Comparison of ENCODE assay signal across 27 cellular contexts in genomic region chr19:6212403-6213265, GRCh38.
DNase-seq lines count a peak whose midpoint lies in the region; ATAC-seq and TF ChIP-seq lines count a peak whose summit lies in the region.
"Had no signal": no experiment of that assay in that cellular context is flagged by ENCODE, and none has a peak within 500 bp of the region (broad histone marks: within the 10 kb centered on the region; RNA-seq: fewer than 3 reads in every experiment).

No MANE protein-coding gene starts in this region.

- H3K27me3 Mint-ChIP-seq in endothelial cell (ENCODE audit: unreplicated experiment) = peaks cover 8% of the 10 kb centered on the region
- no peaks in the 10 kb centered on the region for H3K27me3 Mint-ChIP-seq in natural killer cell treated with Interleukin-12 subunit alpha and Interleukin-12 subunit beta and Interleukin-15 and Interleukin-18, amount 100 ng/mL, for 72 hours
- H3K27me3 Mint-ChIP-seq: activated CD4-positive, alpha-beta T cell treated with anti-CD3 and anti-CD28 coated beads, Interleukin-2, amount 10 ng/mL, durations not matched to agents 7 days and 5 days; activated CD8-positive, alpha-beta memory T cell treated with anti-CD3 and anti-CD28 coated beads, Interleukin-2, amount 10 ng/mL, durations not matched to agents 7 days and 5 days; activated naive CD4-positive, alpha-beta T cell treated with anti-CD3 and anti-CD28 coated beads, Interleukin-2, amount 10 ng/mL, durations not matched to agents 7 days and 5 days; naive B cell had no signal

- no peak for ATAC-seq in left ventricle myocardium superior
- ATAC-seq in natural killer cell treated with Interleukin-12 subunit alpha and Interleukin-12 subunit beta and Interleukin-15 and Interleukin-18, amount 100 ng/mL, for 72 hours = no peak
- ATAC-seq in GM18517 (IDR thresholded peaks at IDR 0.05; ENCODE audit: unreplicated experiment) = no peak
- ATAC-seq: activated CD8-positive, alpha-beta memory T cell treated with anti-CD3 and anti-CD28 coated beads, Interleukin-2, amount 10 ng/mL, durations not matched to agents 7 days and 5 days; Panc1; pancreas; right lobe of liver had no signal

- no peak overlapping the region for H3K27ac Mint-ChIP-seq in endothelial cell (ENCODE audit: unreplicated experiment)
- H3K27ac Mint-ChIP-seq in natural killer cell treated with Interleukin-12 subunit alpha and Interleukin-12 subunit beta and Interleukin-15 and Interleukin-18, amount 100 ng/mL, for 72 hours = no peak overlapping the region
- H3K27ac Mint-ChIP-seq: activated CD4-positive, alpha-beta T cell treated with anti-CD3 and anti-CD28 coated beads, Interleukin-2, amount 10 ng/mL, durations not matched to agents 7 days and 5 days; activated CD8-positive, alpha-beta memory T cell treated with anti-CD3 and anti-CD28 coated beads, Interleukin-2, amount 10 ng/mL, durations not matched to agents 7 days and 5 days; activated naive CD4-positive, alpha-beta T cell treated with anti-CD3 and anti-CD28 coated beads, Interleukin-2, amount 10 ng/mL, durations not matched to agents 7 days and 5 days; naive B cell had no signal

- intact Hi-C loops in cardiac septum (cut with DNase I) (no loop called here), left ventricle myocardium superior (cut with micrococcal nuclease) (no loop called here)

- peaks cover 7% of the 10 kb centered on the region for H3K36me3 Mint-ChIP-seq in endothelial cell (ENCODE audit: low read depth, unreplicated experiment)
- H3K36me3 Mint-ChIP-seq in natural killer cell treated with Interleukin-12 subunit alpha and Interleukin-12 subunit beta and Interleukin-15 and Interleukin-18, amount 100 ng/mL, for 72 hours = no peaks in the 10 kb centered on the region
- H3K36me3 Mint-ChIP-seq: activated CD8-positive, alpha-beta memory T cell treated with anti-CD3 and anti-CD28 coated beads, Interleukin-2, amount 10 ng/mL, durations not matched to agents 7 days and 5 days had no signal

- TF ChIP-seq CTCF in endothelial cell (IDR thresholded peaks at IDR 0.05; ENCODE audit: unreplicated experiment) = no peak

- H3K4me1 Mint-ChIP-seq in endothelial cell (ENCODE audit: unreplicated experiment) = no peaks in the 10 kb centered on the region
- no peaks in the 10 kb centered on the region for H3K4me1 Mint-ChIP-seq in natural killer cell treated with Interleukin-12 subunit alpha and Interleukin-12 subunit beta and Interleukin-15 and Interleukin-18, amount 100 ng/mL, for 72 hours (ENCODE audit: low read depth in 2 of 2)
- H3K4me1 Mint-ChIP-seq: activated CD4-positive, alpha-beta T cell treated with anti-CD3 and anti-CD28 coated beads, Interleukin-2, amount 10 ng/mL, durations not matched to agents 7 days and 5 days; activated CD8-positive, alpha-beta memory T cell treated with anti-CD3 and anti-CD28 coated beads, Interleukin-2, amount 10 ng/mL, durations not matched to agents 7 days and 5 days; activated naive CD4-positive, alpha-beta T cell treated with anti-CD3 and anti-CD28 coated beads, Interleukin-2, amount 10 ng/mL, durations not matched to agents 7 days and 5 days had no signal

- peak overlapping the region; percentile 42 for H3K4me3 Mint-ChIP-seq in endothelial cell (ENCODE audit: unreplicated experiment)
- H3K4me3 Mint-ChIP-seq in natural killer cell treated with Interleukin-12 subunit alpha and Interleukin-12 subunit beta and Interleukin-15 and Interleukin-18, amount 100 ng/mL, for 72 hours = no peak overlapping the region
- H3K4me3 Mint-ChIP-seq: activated CD4-positive, alpha-beta T cell treated with anti-CD3 and anti-CD28 coated beads, Interleukin-2, amount 10 ng/mL, durations not matched to agents 7 days and 5 days; activated CD8-positive, alpha-beta memory T cell treated with anti-CD3 and anti-CD28 coated beads, Interleukin-2, amount 10 ng/mL, durations not matched to agents 7 days and 5 days; activated naive CD4-positive, alpha-beta T cell treated with anti-CD3 and anti-CD28 coated beads, Interleukin-2, amount 10 ng/mL, durations not matched to agents 7 days and 5 days had no signal

- DNase-seq in cardiac septum (ENCODE audit: low spot score) = peak; percentile 63
- no peak for DNase-seq in left ventricle myocardium superior
- DNase-seq in endothelial cell (ENCODE audit: low spot score) = no peak
- peak; percentile 49 for DNase-seq in natural killer cell treated with Interleukin-12 subunit alpha and Interleukin-12 subunit beta and Interleukin-15 and Interleukin-18, amount 100 ng/mL, for 72 hours (ENCODE audit: low spot score)
- no peak for DNase-seq in DMS79 treated with DMSO at 0.1 percent for 48 hours (lab: John Stamatoyannopoulos, UW)
- DNase-seq in activated CD4-positive, alpha-beta T cell treated with anti-CD3 and anti-CD28 coated beads for 1 hour = no peak
- DNase-seq in NCI-H524 treated with DMSO at 0.1 percent for 48 hours (lab: John Stamatoyannopoulos, UW) = no peak
- DNase-seq: activated CD4-positive, alpha-beta T cell treated with anti-CD3 and anti-CD28 coated beads, Interleukin-2, amount 10 ng/mL, durations not matched to agents 7 days and 5 days; activated CD8-positive, alpha-beta memory T cell treated with anti-CD3 and anti-CD28 coated beads, Interleukin-2, amount 10 ng/mL, durations not matched to agents 7 days and 5 days; activated naive CD4-positive, alpha-beta T cell treated with anti-CD3 and anti-CD28 coated beads, Interleukin-2, amount 10 ng/mL, durations not matched to agents 7 days and 5 days; amygdala; Caco-2; dermis blood vessel endothelial cell; HCEC 1CT; Kasumi-1; mesenchymal stem cell; naive B cell; NCI-H1694; NCI-H2171; NCI-H510A treated with DMSO at 0.1 percent for 48 hours; stimulated activated CD4-positive, alpha-beta T cell treated with anti-CD3 and anti-CD28 coated beads, Interleukin-15, amount 100 ng/mL, for 24 hours; stimulated activated CD8-positive, alpha-beta memory T cell treated with anti-CD3 and anti-CD28 coated beads, Interleukin-4, amount 100 ng/mL, for 48 hours; T-helper 2 cell had no signal

- H3K9me3 Mint-ChIP-seq in endothelial cell (ENCODE audit: unreplicated experiment) = no peaks in the 10 kb centered on the region
- H3K9me3 Mint-ChIP-seq in natural killer cell treated with Interleukin-12 subunit alpha and Interleukin-12 subunit beta and Interleukin-15 and Interleukin-18, amount 100 ng/mL, for 72 hours = no peaks in the 10 kb centered on the region
- H3K9me3 Mint-ChIP-seq: activated CD4-positive, alpha-beta T cell treated with anti-CD3 and anti-CD28 coated beads, Interleukin-2, amount 10 ng/mL, durations not matched to agents 7 days and 5 days; activated naive CD4-positive, alpha-beta T cell treated with anti-CD3 and anti-CD28 coated beads, Interleukin-2, amount 10 ng/mL, durations not matched to agents 7 days and 5 days; naive B cell had no signal

Comparison
In these comparisons a context has a peak if more than half of its experiments do, and no peak if none do; other contexts are left out.
1. DNase-seq: peak in cardiac septum (single experiment) and natural killer cell treated with Interleukin-12 subunit alpha and Interleukin-12 subunit beta and Interleukin-15 and Interleukin-18, amount 100 ng/mL, for 72 hours (single experiment); none in left ventricle myocardium superior (single experiment), endothelial cell (single experiment), DMS79 treated with DMSO at 0.1 percent for 48 hours (single experiment), activated CD4-positive, alpha-beta T cell treated with anti-CD3 and anti-CD28 coated beads for 1 hour (single experiment) and NCI-H524 treated with DMSO at 0.1 percent for 48 hours (single experiment).